Comparison of ENCODE assay signal across 39 cellular contexts in the genomic region with DNA sequence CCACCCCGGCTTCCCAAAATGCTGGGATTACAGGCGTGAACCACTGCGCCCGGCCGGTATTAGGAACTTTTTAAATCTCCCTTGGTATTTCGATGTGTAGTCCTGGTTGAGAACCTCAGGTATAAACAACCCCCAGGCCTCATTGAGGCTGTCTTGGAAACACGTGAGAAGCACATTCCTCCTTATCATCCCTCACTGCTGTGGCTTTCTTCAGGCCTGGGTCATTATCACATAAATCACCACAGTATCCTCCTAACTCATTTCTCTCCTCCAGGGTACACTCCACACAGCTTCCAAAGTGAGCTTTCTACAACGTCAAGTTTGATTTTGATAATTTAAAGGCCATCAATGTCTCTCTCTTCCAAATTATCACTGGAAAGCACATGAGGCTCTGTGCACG.
"Had no signal": no experiment of that assay in that cellular context is flagged by ENCODE, and none has a peak within 500 bp of the region (broad histone marks: within the 10 kb centered on the region; RNA-seq: fewer than 3 reads in every experiment).

No MANE protein-coding gene starts in this region.

- FAIRE-seq: astrocyte, bronchial epithelial cell had no signal

- H3K4me1 Mint-ChIP-seq: activated naive CD4-positive, alpha-beta T cell treated with anti-CD3 and anti-CD28 coated beads, Interleukin-2, amount 10 ng/mL, durations not matched to agents 7 days and 5 days; activated naive CD4-positive, alpha-beta T cell treated with anti-CD3 and anti-CD28 coated beads, Interleukin-2, amount 50 U/mL, for 24 hours; activated naive CD8-positive, alpha-beta T cell treated with anti-CD3 and anti-CD28 coated beads for 36 hours; activated naive CD8-positive, alpha-beta T cell treated with anti-CD3 and anti-CD28 coated beads, Interleukin-2, amount 10 ng/mL, durations not matched to agents 7 days and 5 days; activated naive CD8-positive, alpha-beta T cell treated with anti-CD3 and anti-CD28 coated beads, Interleukin-2, amount 50 U/mL, for 24 hours; activated T-helper 17 cell treated with anti-CD3 and anti-CD28 coated beads, Interleukin-2, amount 50 U/mL, for 72 hours; brain; central memory CD8-positive, alpha-beta T cell had no signal

- DNase-seq: activated effector memory CD4-positive, alpha-beta T cell treated with anti-CD3 and anti-CD28 coated beads, Interleukin-2, amount 50 U/mL, for 16 hours; activated effector memory CD4-positive, alpha-beta T cell treated with Interleukin-2 at 50 U/mL for 16 hours; activated gamma-delta T cell; activated gamma-delta T cell treated with Interleukin-2 at 50 U/mL for 16 hours; activated naive CD4-positive, alpha-beta T cell; activated naive CD4-positive, alpha-beta T cell treated with anti-CD3 and anti-CD28 coated beads for 36 hours; activated naive CD4-positive, alpha-beta T cell treated with anti-CD3 and anti-CD28 coated beads, Interleukin-2, amount 10 ng/mL, durations not matched to agents 7 days and 5 days; activated naive CD4-positive, alpha-beta T cell treated with anti-CD3 and anti-CD28 coated beads, Interleukin-2, amount 50 U/mL, for 16 hours; activated naive CD4-positive, alpha-beta T cell treated with Interleukin-2 at 50 U/mL for 16 hours; activated naive CD8-positive, alpha-beta T cell treated with anti-CD3 and anti-CD28 coated beads for 36 hours; activated naive CD8-positive, alpha-beta T cell treated with anti-CD3 and anti-CD28 coated beads, Interleukin-2, amount 10 ng/mL, durations not matched to agents 7 days and 5 days; activated naive CD8-positive, alpha-beta T cell treated with anti-CD3 and anti-CD28 coated beads, Interleukin-2, amount 50 U/mL, for 24 hours; activated T-cell treated with anti-CD3 and anti-CD28 coated beads for 4 hours; activated T-cell treated with anti-CD3 and anti-CD28 coated beads, Interleukin-2, amount 50 U/mL, for 1 hour; activated T-cell treated with anti-CD3 and anti-CD28 coated beads, Interleukin-2, amount 50 U/mL, for 24 hours; activated T-cell treated with anti-CD3 and anti-CD28 coated beads, Interleukin-2, amount 50 U/mL, for 4 hours; activated T-cell treated with anti-CD3 and anti-CD28 coated beads, Interleukin-2, amount 50 U/mL, for 48 hours; activated T-cell treated with anti-CD3 and anti-CD28 coated beads, Interleukin-2, amount 50 U/mL, for 72 hours; adrenal gland; amniotic stem cell; anterior cingulate cortex; aorta; brain microvascular endothelial cell; caudate nucleus; central memory CD4-positive, alpha-beta T cell; cerebellar nuclear complex had no signal

- H3K27ac ChIP-seq: adrenal gland, ascending aorta, brain microvascular endothelial cell, breast epithelium, cardiac muscle cell had no signal

- H3K9me3 ChIP-seq: adrenal gland had no signal

- H3K4me3 ChIP-seq: adrenal gland, ascending aorta, breast epithelium, cardiac muscle cell had no signal

- H3K27me3 ChIP-seq: adrenal gland, ascending aorta, brain microvascular endothelial cell, breast epithelium, cardiac muscle cell had no signal

- H3K36me3 Mint-ChIP-seq: activated naive CD4-positive, alpha-beta T cell treated with anti-CD3 and anti-CD28 coated beads, Interleukin-2, amount 10 ng/mL, durations not matched to agents 7 days and 5 days; activated naive CD4-positive, alpha-beta T cell treated with anti-CD3 and anti-CD28 coated beads, Interleukin-2, amount 50 U/mL, for 24 hours; activated naive CD8-positive, alpha-beta T cell; activated naive CD8-positive, alpha-beta T cell treated with anti-CD3 and anti-CD28 coated beads for 36 hours; activated naive CD8-positive, alpha-beta T cell treated with anti-CD3 and anti-CD28 coated beads, Interleukin-2, amount 10 ng/mL, durations not matched to agents 7 days and 5 days; brain had no signal

- H3K9me3 Mint-ChIP-seq: activated naive CD4-positive, alpha-beta T cell treated with anti-CD3 and anti-CD28 coated beads for 36 hours; activated naive CD4-positive, alpha-beta T cell treated with anti-CD3 and anti-CD28 coated beads, Interleukin-2, amount 10 ng/mL, durations not matched to agents 7 days and 5 days; activated naive CD4-positive, alpha-beta T cell treated with anti-CD3 and anti-CD28 coated beads, Interleukin-2, amount 50 U/mL, for 24 hours; activated naive CD4-positive, alpha-beta T cell treated with anti-CD3 and anti-CD28 coated beads, Interleukin-2, amount 50 U/mL, for 72 hours; activated naive CD8-positive, alpha-beta T cell treated with anti-CD3 and anti-CD28 coated beads for 36 hours; activated naive CD8-positive, alpha-beta T cell treated with anti-CD3 and anti-CD28 coated beads, Interleukin-2, amount 10 ng/mL, durations not matched to agents 7 days and 5 days; activated naive CD8-positive, alpha-beta T cell treated with anti-CD3 and anti-CD28 coated beads, Interleukin-2, amount 50 U/mL, for 24 hours; activated T-cell treated with anti-CD3 and anti-CD28 coated beads, Interleukin-2, amount 50 U/mL, for 24 hours; activated T-cell treated with anti-CD3 and anti-CD28 coated beads, Interleukin-2, amount 50 U/mL, for 4 hours; activated T-cell treated with anti-CD3 and anti-CD28 coated beads, Interleukin-2, amount 50 U/mL, for 72 hours; activated T-helper 1 cell treated with anti-CD3 and anti-CD28 coated beads, Interleukin-12 subunit alpha, Interleukin-12 subunit beta, Interleukin-2, Interleukin-4 antibody, amounts not matched to agents 30 ng/mL and 10 ng/mL and 1 ng/mL, durations not matched to agents 14 hours and 24 hours and 36 hours; activated T-helper 17 cell treated with anti-CD3 and anti-CD28 coated beads, Interleukin-2, amount 50 U/mL, for 72 hours; activated T-helper 2 cell treated with anti-CD3 and anti-CD28 coated beads, Interferon-gamma antibody, Interleukin-2, Interleukin-4, amounts not matched to agents 10 μg/mL and 5 μg/mL and 100 μg/mL, durations not matched to agents 14 hours and 24 hours and 36 hours; central memory CD8-positive, alpha-beta T cell had no signal

- H3K4me3 Mint-ChIP-seq: activated naive CD4-positive, alpha-beta T cell treated with anti-CD3 and anti-CD28 coated beads for 36 hours; activated naive CD4-positive, alpha-beta T cell treated with anti-CD3 and anti-CD28 coated beads, Interleukin-2, amount 10 ng/mL, durations not matched to agents 7 days and 5 days; activated naive CD4-positive, alpha-beta T cell treated with anti-CD3 and anti-CD28 coated beads, Interleukin-2, amount 50 U/mL, for 24 hours; activated naive CD8-positive, alpha-beta T cell; activated naive CD8-positive, alpha-beta T cell treated with anti-CD3 and anti-CD28 coated beads for 36 hours; activated naive CD8-positive, alpha-beta T cell treated with anti-CD3 and anti-CD28 coated beads, Interleukin-2, amount 10 ng/mL, durations not matched to agents 7 days and 5 days; activated naive CD8-positive, alpha-beta T cell treated with anti-CD3 and anti-CD28 coated beads, Interleukin-2, amount 50 U/mL, for 24 hours; activated T-cell treated with anti-CD3 and anti-CD28 coated beads, Interleukin-2, amount 50 U/mL, for 24 hours; activated T-cell treated with anti-CD3 and anti-CD28 coated beads, Interleukin-2, amount 50 U/mL, for 4 hours; activated T-cell treated with anti-CD3 and anti-CD28 coated beads, Interleukin-2, amount 50 U/mL, for 72 hours; activated T-helper 1 cell treated with anti-CD3 and anti-CD28 coated beads, Interleukin-12 subunit alpha, Interleukin-12 subunit beta, Interleukin-2, Interleukin-4 antibody, amounts not matched to agents 30 ng/mL and 10 ng/mL and 1 ng/mL, durations not matched to agents 14 hours and 24 hours and 36 hours; activated T-helper 17 cell treated with anti-CD3 and anti-CD28 coated beads, Interleukin-2, amount 50 U/mL, for 72 hours; brain; central memory CD8-positive, alpha-beta T cell had no signal

- ATAC-seq: activated naive CD4-positive, alpha-beta T cell treated with anti-CD3 and anti-CD28 coated beads, Interleukin-2, amount 50 U/mL, for 72 hours; activated naive CD8-positive, alpha-beta T cell treated with anti-CD3 and anti-CD28 coated beads, Interleukin-2, amount 50 U/mL, for 24 hours; activated T-cell treated with anti-CD3 and anti-CD28 coated beads, Interleukin-2, amount 50 U/mL, for 4 hours; activated T-cell treated with anti-CD3 and anti-CD28 coated beads, Interleukin-2, amount 50 U/mL, for 72 hours; activated T-helper 17 cell treated with anti-CD3 and anti-CD28 coated beads, Interleukin-2, amount 50 U/mL, for 72 hours had no signal

- H3K36me3 ChIP-seq: adrenal gland, ascending aorta, brain microvascular endothelial cell, breast epithelium, cardiac muscle cell had no signal

- H3K27me3 Mint-ChIP-seq: activated naive CD4-positive, alpha-beta T cell treated with anti-CD3 and anti-CD28 coated beads, Interleukin-2, amount 10 ng/mL, durations not matched to agents 7 days and 5 days; brain; central memory CD8-positive, alpha-beta T cell had no signal

- H3K4me1 ChIP-seq: adrenal gland, ascending aorta, breast epithelium had no signal

- H3K27ac Mint-ChIP-seq: activated naive CD4-positive, alpha-beta T cell treated with anti-CD3 and anti-CD28 coated beads, Interleukin-2, amount 10 ng/mL, durations not matched to agents 7 days and 5 days; activated naive CD4-positive, alpha-beta T cell treated with anti-CD3 and anti-CD28 coated beads, Interleukin-2, amount 50 U/mL, for 24 hours; activated naive CD4-positive, alpha-beta T cell treated with anti-CD3 and anti-CD28 coated beads, Interleukin-2, amount 50 U/mL, for 72 hours; activated naive CD8-positive, alpha-beta T cell; activated naive CD8-positive, alpha-beta T cell treated with anti-CD3 and anti-CD28 coated beads for 36 hours; activated naive CD8-positive, alpha-beta T cell treated with anti-CD3 and anti-CD28 coated beads, Interleukin-2, amount 10 ng/mL, durations not matched to agents 7 days and 5 days; activated naive CD8-positive, alpha-beta T cell treated with anti-CD3 and anti-CD28 coated beads, Interleukin-2, amount 50 U/mL, for 24 hours; activated T-cell treated with anti-CD3 and anti-CD28 coated beads, Interleukin-2, amount 50 U/mL, for 24 hours; activated T-cell treated with anti-CD3 and anti-CD28 coated beads, Interleukin-2, amount 50 U/mL, for 72 hours; activated T-helper 1 cell treated with anti-CD3 and anti-CD28 coated beads, Interleukin-12 subunit alpha, Interleukin-12 subunit beta, Interleukin-2, Interleukin-4 antibody, amounts not matched to agents 30 ng/mL and 10 ng/mL and 1 ng/mL, durations not matched to agents 14 hours and 24 hours and 36 hours; activated T-helper 17 cell treated with anti-CD3 and anti-CD28 coated beads, Interleukin-2, amount 50 U/mL, for 72 hours; activated T-helper 2 cell treated with anti-CD3 and anti-CD28 coated beads, Interferon-gamma antibody, Interleukin-2, Interleukin-4, amounts not matched to agents 10 μg/mL and 5 μg/mL and 100 μg/mL, durations not matched to agents 14 hours and 24 hours and 36 hours; brain had no signal
